Comparison of ENCODE assay signal across 18 cellular contexts in the genomic region with DNA sequence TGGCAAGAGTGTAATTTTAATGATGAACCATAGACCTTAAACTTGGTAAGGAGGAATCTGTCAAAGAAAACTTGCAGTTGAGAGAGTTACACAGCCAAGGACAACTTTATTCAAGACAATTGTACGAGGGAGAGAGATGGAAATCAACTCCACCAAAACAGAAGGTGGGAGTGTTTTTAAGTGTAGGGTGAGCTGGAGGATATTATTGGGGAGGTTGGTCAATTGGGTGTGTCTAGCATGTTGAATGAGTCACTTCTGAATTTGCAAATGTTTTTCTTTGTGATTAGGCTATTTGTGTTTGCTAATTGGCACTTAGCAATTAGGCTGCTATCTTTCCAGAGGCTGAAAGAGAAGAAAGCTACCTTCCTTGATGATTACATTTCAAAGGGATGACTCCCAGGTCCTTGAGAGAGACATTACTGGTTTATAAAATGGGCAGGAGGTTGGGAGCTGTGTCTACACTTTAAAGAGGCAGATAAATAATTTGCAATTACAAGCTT.
DNase-seq lines count a peak whose midpoint lies in the region; ATAC-seq and TF ChIP-seq lines count a peak whose summit lies in the region.
"Had no signal": no experiment of that assay in that cellular context is flagged by ENCODE, and none has a peak within 500 bp of the region (broad histone marks: within the 10 kb centered on the region; RNA-seq: fewer than 3 reads in every experiment).

No MANE protein-coding gene starts in this region.

- no peaks in the 10 kb centered on the region for H3K36me3 ChIP-seq in GM23338 (ENCODE audit: insufficient read depth)
- H3K36me3 ChIP-seq in endodermal cell (ENCODE audit: control insufficient read depth, insufficient read depth, low read length), result no peaks in the 10 kb centered on the region
- H3K36me3 ChIP-seq: BLaER1, HAP-1 had no signal

- no peak overlapping the region for H2AFZ ChIP-seq in GM23338

- H3F3A ChIP-seq in GM23338 (replicated peaks; ENCODE audit: low read depth), result no peaks in the 10 kb centered on the region

- H3K4me1 ChIP-seq in GM23338 (ENCODE audit: insufficient read depth) (peaks cover 21% of the 10 kb centered on the region), endodermal cell (ENCODE audit: control insufficient read depth, insufficient read depth, low read length) (peaks cover 3% of the 10 kb centered on the region)
- H3K4me1 ChIP-seq: BLaER1, HAP-1 had no signal

- H3K9me2 ChIP-seq in GM23338 (ENCODE audit: insufficient read depth), result no peaks in the 10 kb centered on the region

- H3K4me3 Mint-ChIP-seq in GM23338 (no peak overlapping the region), endodermal cell (no peak overlapping the region)
- H3K4me3 Mint-ChIP-seq: CD4-positive, alpha-beta T cell had no signal

- ATAC-seq in GM23338, result no peak; the same call in 2 of the 3 replicates
- ATAC-seq: GM12878 had no signal

- H3K27me3 Mint-ChIP-seq in GM23338 (ENCODE audit: insufficient read depth, low read depth, poor library complexity) (no peaks in the 10 kb centered on the region), endodermal cell (ENCODE audit: insufficient read depth) (no peaks in the 10 kb centered on the region)
- H3K27me3 Mint-ChIP-seq: CD4-positive, alpha-beta T cell had no signal

- H3K4me1 Mint-ChIP-seq in GM23338 (peaks cover 4% of the 10 kb centered on the region; the same call in 2 of the 3 replicates), endodermal cell (peaks cover 13% of the 10 kb centered on the region)

- H4K20me1 ChIP-seq in GM23338 (replicated peaks; ENCODE audit: insufficient read depth), result no peaks in the 10 kb centered on the region
- H4K20me1 ChIP-seq: BLaER1 had no signal

- 20 to 63% methylated on average over 1 of the region's 1 CpG for WGBS in endodermal cell (ENCODE audit: insufficient coverage in 1 of 2, insufficient read length in 1 of 2), 2 experiments

- TF ChIP-seq CTCF in GM23338 (conservative IDR thresholded peaks at IDR 0.05; ENCODE audit: low read depth in 2 of 2), result no peak
- TF ChIP-seq CTCF in endodermal cell (conservative IDR thresholded peaks at IDR 0.05), result no peak

- no peak overlapping the region for H3K27ac Mint-ChIP-seq in GM23338
- no peak overlapping the region for H3K27ac Mint-ChIP-seq in endodermal cell
- H3K27ac Mint-ChIP-seq: CD4-positive, alpha-beta T cell had no signal

- H3K9me3 Mint-ChIP-seq in GM23338 (no peaks in the 10 kb centered on the region), endodermal cell (peaks cover 6% of the 10 kb centered on the region)

- no peak overlapping the region for H3K9ac ChIP-seq in endodermal cell (ENCODE audit: extremely low read depth, low read length, poor library complexity, severe bottlenecking)
- H3K9ac ChIP-seq: BLaER1 had no signal

- DNase-seq in GM23338 (ENCODE audit: low spot score), result peak; percentile 43
- peak; percentile 19 for DNase-seq in NCI-H748 treated with DMSO at 0.1 percent for 48 hours (lab: John Stamatoyannopoulos, UW)
- DNase-seq in endodermal cell, result peak; percentile 48
- peak; percentile 32 for DNase-seq in iPS-NIHi7 (ENCODE audit: extremely low spot score)
- no peak for DNase-seq in NCI-H1436 (lab: John Stamatoyannopoulos, UW)
- DNase-seq in NCI-H1092 (lab: John Stamatoyannopoulos, UW), result no peak
- DNase-seq in HT-29 (ENCODE audit: low spot score), result no peak
- DNase-seq in CD1c-positive myeloid dendritic cell (ENCODE audit: extremely low spot score), result no peak
- DNase-seq: 8988T; AML-193; Calu3; CD4-positive, alpha-beta T cell; DMS 273 treated with DMSO at 0.1 percent for 48 hours; GOT3; IMR-90 had no signal

- H3K4me3 ChIP-seq in GM23338 (no peak overlapping the region), endodermal cell (ENCODE audit: low read length) (no peak overlapping the region)
- H3K4me3 ChIP-seq: BLaER1, GM12878, HAP-1 had no signal

- peaks cover 13% of the 10 kb centered on the region; the same call in 1 of the 2 replicates for H3K27me3 ChIP-seq in GM23338 (ENCODE audit: insufficient read depth)
- H3K27me3 ChIP-seq in endodermal cell (ENCODE audit: control insufficient read depth, insufficient read depth, low read length, poor library complexity, severe bottlenecking), result no peaks in the 10 kb centered on the region
- H3K27me3 ChIP-seq: BLaER1 had no signal

- no peaks in the 10 kb centered on the region for H3K79me2 ChIP-seq in GM23338 (replicated peaks; ENCODE audit: insufficient read depth)

- H3K4me2 ChIP-seq in GM23338, result no peak overlapping the region
- H3K4me2 ChIP-seq: BLaER1 had no signal

- H3K27ac ChIP-seq in GM23338 (ENCODE audit: low read depth) (no peak overlapping the region), endodermal cell (ENCODE audit: low read depth, low read length) (no peak overlapping the region)
- H3K27ac ChIP-seq: BLaER1 had no signal

- H3K36me3 Mint-ChIP-seq in GM23338 (ENCODE audit: low read depth) (no peaks in the 10 kb centered on the region), endodermal cell (ENCODE audit: low read depth) (no peaks in the 10 kb centered on the region)

- peaks cover 22% of the 10 kb centered on the region for H3K9me3 ChIP-seq in endodermal cell (ENCODE audit: control insufficient read depth, low read length)
- H3K9me3 ChIP-seq: BLaER1, HAP-1 had no signal

TF ChIP-seq in GM23338, 12 proteins besides CTCF, POLR2A, EP300 and RAD21:
- TF ChIP-seq POLR2AphosphoS5 (IDR thresholded peaks at IDR 0.05; ENCODE audit: low read depth), result no peak

Comparison
In these comparisons a context has a peak if more than half of its experiments do, and no peak if none do; other contexts are left out.
1. DNase-seq: peak in GM23338 (single experiment), NCI-H748 treated with DMSO at 0.1 percent for 48 hours (single experiment), endodermal cell (single experiment) and iPS-NIHi7 (single experiment); none in NCI-H1436 (single experiment), NCI-H1092 (single experiment), HT-29 (single experiment) and CD1c-positive myeloid dendritic cell (single experiment).